In the genomic region with DNA sequence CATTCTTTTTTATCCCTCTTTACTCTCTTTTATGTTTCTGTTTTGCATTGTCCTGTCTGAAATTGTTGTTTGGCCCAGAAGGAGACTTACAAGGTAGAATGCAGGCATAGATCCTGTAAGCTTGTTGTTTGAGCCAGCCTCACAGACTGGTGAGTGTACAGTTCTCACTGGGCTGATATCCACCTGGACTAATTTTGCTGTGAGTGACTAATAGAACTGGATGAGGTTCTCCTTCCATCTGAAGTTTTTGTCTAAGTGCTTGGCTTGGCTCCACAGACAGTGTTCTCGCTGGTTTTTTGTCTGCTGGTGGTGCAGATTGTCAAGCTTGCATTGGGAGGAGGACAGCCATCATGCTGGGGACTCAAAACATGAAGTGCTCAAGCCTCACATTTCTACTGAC, we compare ENCODE assay signal across 20 cellular contexts.
"Had no signal": no experiment of that assay in that cellular context is flagged by ENCODE, and none has a peak within 500 bp of the region (broad histone marks: within the 10 kb centered on the region; RNA-seq: fewer than 3 reads in every experiment).

No MANE protein-coding gene starts in this region.

- DNase-seq: cortex of kidney; dorsolateral prefrontal cortex; effector CD8-positive, alpha-beta T cell; foreskin fibroblast; immature natural killer cell; left cardiac atrium; left ventricle myocardium inferior; mucosa of descending colon; naive thymus-derived CD8-positive, alpha-beta T cell; posterior cingulate gyrus; stimulated activated CD4-positive, alpha-beta T cell treated with anti-CD3 and anti-CD28 coated beads, Interleukin-2, amount 100 ng/mL, for 24 hours; stimulated activated CD4-positive, alpha-beta T cell treated with anti-CD3 and anti-CD28 coated beads, Interleukin-4, amount 100 ng/mL, for 4 hours; stimulated activated naive B cell treated with anti-CD40 and anti-IgM and Interleukin-4, amounts not matched to agents 10 μg/mL and 1 μg/mL and 100 μg/mL, for 72 hours; stomach; substantia nigra; transverse colon had no signal

- FAIRE-seq: keratinocyte had no signal

- ATAC-seq: mucosa of descending colon; naive thymus-derived CD8-positive, alpha-beta T cell; sciatic nerve; stimulated activated naive B cell treated with anti-CD40 and anti-IgM and Interleukin-4, amounts not matched to agents 10 μg/mL and 1 μg/mL and 100 μg/mL, for 72 hours had no signal

- H3K4me3 ChIP-seq: dorsolateral prefrontal cortex, left ventricle myocardium inferior, mucosa of descending colon, stomach, thoracic aorta, transverse colon had no signal

- H3K36me3 ChIP-seq: left ventricle myocardium inferior, neutrophil, stomach, thoracic aorta, transverse colon had no signal

- H3K4me1 ChIP-seq: left ventricle myocardium inferior, stomach, transverse colon had no signal

- H3K9me3 ChIP-seq: mucosa of descending colon, neutrophil, stomach, thoracic aorta, transverse colon had no signal

- H3K27ac ChIP-seq: dorsolateral prefrontal cortex, left ventricle myocardium inferior, neutrophil, stomach, thoracic aorta, transverse colon had no signal

- H3K27me3 ChIP-seq: dorsolateral prefrontal cortex, neutrophil, stomach, transverse colon had no signal
